Comparison of ENCODE assay signal across 9 cellular contexts in genomic region chr14:66508547-66508845, GRCh38. TPM values are rescaled to one million over a fixed set of nuclear protein-coding genes. Genes with fewer than 3 reads are reported as not detected.
A peak's percentile ranks its signal among the peaks of the same experiment; 100 is the strongest.
DNase-seq lines count a peak whose midpoint lies in the region; ATAC-seq, FAIRE-seq and TF ChIP-seq lines count a peak whose summit lies in the region.
"Had no signal": no experiment of that assay in that cellular context is flagged by ENCODE, and none has a peak within 500 bp of the region (broad histone marks: within the 10 kb centered on the region; RNA-seq: fewer than 3 reads in every experiment).

No MANE protein-coding gene starts in this region.

- in situ Hi-C loops in K562 (cut with MboI) = no loop called here

- TF ChIP-seq POLR2A in A549 (IDR thresholded peaks at IDR 0.05; ENCODE audit: low read length) (no peak), K562 (conservative IDR thresholded peaks at IDR 0.05) (no peak)

- CTCF ChIA-PET in A549 (lab: Yijun Ruan, JAX) = interaction anchor here (0.6 to 2.1 kb wide), 6 partner anchors 10 to 777 kb away, joined by 3 to 12 read pairs (median 3); no protein-coding TSS in a partner anchor
- CTCF ChIA-PET in K562 (lab: Yijun Ruan, JAX; ENCODE audit: low intra/inter-chr PET ratio) = no interaction called here

- no peak for FAIRE-seq in A549 (lab: Jason Lieb, UNC)
- FAIRE-seq in K562 (lab: Jason Lieb, UNC) = no peak

- peak overlapping the region; percentile 80 for H2AFZ ChIP-seq in K562 (ENCODE audit: low read depth, low read length)

- H3K9me1 ChIP-seq in K562 (ENCODE audit: control insufficient read depth, insufficient read depth, low read length) = no peaks in the 10 kb centered on the region

- H3K79me2 ChIP-seq in K562 (ENCODE audit: control insufficient read depth, insufficient read depth, low read length) = peaks cover 47% of the 10 kb centered on the region

- no peak for TF ChIP-seq EP300 in A549 (IDR thresholded peaks at IDR 0.05)
- TF ChIP-seq EP300 in K562 (IDR thresholded peaks at IDR 0.05; ENCODE audit: low read length) = no peak

- H3K27me3 ChIP-seq in K562 (ENCODE audit: control insufficient read depth in 2 of 2, insufficient read depth in 2 of 2, low read length in 2 of 2) (no peaks in the 10 kb centered on the region), mononuclear cell (ENCODE audit: insufficient read depth, low read length) (peaks cover 11% of the 10 kb centered on the region)

- H3K4me2 ChIP-seq in A549 (peak overlapping the region; percentile 95), K562 (ENCODE audit: insufficient read depth, low read length) (peak overlapping the region; percentile 90)

- H3K4me1 ChIP-seq in A549 (peaks cover 11% of the 10 kb centered on the region; the same call in 2 of the 3 replicates), K562 (replicated peaks in 1 of 2; ENCODE audit: control insufficient read depth in 2 of 2, insufficient read depth in 2 of 2, low read length in 2 of 2) (peaks cover 0 to 24% of the 10 kb centered on the region in 2 experiments; a peak in 3 of 5 replicates), mononuclear cell (ENCODE audit: insufficient read depth, low read length) (peaks cover 21% of the 10 kb centered on the region)

- H3K9me3 ChIP-seq in A549 (no peaks in the 10 kb centered on the region), K562 (replicated peaks; ENCODE audit: control insufficient read depth, insufficient read depth, low read depth, low read length) (no peaks in the 10 kb centered on the region), mononuclear cell (ENCODE audit: low read depth, low read length) (no peaks in the 10 kb centered on the region)

- H4K20me1 ChIP-seq in K562 (replicated peaks; ENCODE audit: control insufficient read depth, insufficient read depth, low read length) = peaks cover 10% of the 10 kb centered on the region; the same call in 1 of the 2 replicates

- BruUV-seq in K562 (replicated peaks; lab: Mats Ljungman, UMichigan) = no TSS peak

- POLR2A ChIA-PET in A549 (lab: Yijun Ruan, JAX) (interaction anchor here (1.0 to 2.3 kb wide), 5 partner anchors 11 to 851 kb away, joined by 5 to 11 read pairs (median 7); partner anchors contain the start of genes ATP6V1D, EIF2S1 and PALS1), K562 (lab: Yijun Ruan, JAX) (no interaction called here)

- TF ChIP-seq RAD21 in A549 (conservative IDR thresholded peaks at IDR 0.05 in 1 of 2, IDR thresholded peaks at IDR 0.05 in 1 of 2) (no peak), K562 (CRISPR knock-in tag; conservative IDR thresholded peaks at IDR 0.05 in 1 of 2, IDR thresholded peaks at IDR 0.05 in 1 of 2) (no peak)

- H3K27ac ChIP-seq in A549 (peak overlapping the region; percentile 70 to 94), K562 (ENCODE audit: extremely low read depth, low read depth, low read length) (peak overlapping the region; percentile 89)

- intact Hi-C loops in K562 (cut with micrococcal nuclease) = no loop called here

- no CpG with 5 or more reads among the region's 19 CpGs for WGBS in A549 (ENCODE audit: missing lambda C conversion rate)
- 0% methylated on average over 5 of the region's 19 CpGs for WGBS in K562 (ENCODE audit: insufficient coverage, low coverage, missing lambda C conversion rate)

- no peaks in the 10 kb centered on the region for H3K36me3 ChIP-seq in K562 (ENCODE audit: control insufficient read depth, insufficient read depth, low read length)

- TF ChIP-seq CTCF in A549 (IDR thresholded peaks at IDR 0.05) (no peak), K562 (IDR thresholded peaks at IDR 0.05 in 2 of 3, conservative IDR thresholded peaks at IDR 0.05 in 1 of 3; ENCODE audit: insufficient read depth in 2 of 3, low read depth in 1 of 3, low read length in 3 of 3) (no peak)

- H3K9ac ChIP-seq in K562 (ENCODE audit: insufficient read depth in 1 of 2, low read depth in 2 of 2, low read length in 2 of 2) = peak overlapping the region; percentile 77 to 96

- no peak for DNase-seq in A549 (ENCODE audit: low read depth in 1 of 2, low spot score in 1 of 2)
- peak in 1 of 4 experiments; percentile 13 for DNase-seq in K562 (ENCODE audit: extremely low read depth in 1 of 4, low spot score in 3 of 4)
- DNase-seq in NCI-H524 treated with DMSO at 0.1 percent for 48 hours (lab: John Stamatoyannopoulos, UW) = no peak
- DNase-seq in NCI-H1092 (lab: John Stamatoyannopoulos, UW) = no peak
- DNase-seq in iPS-NIHi7 (ENCODE audit: extremely low spot score) = no peak
- DNase-seq in SW480 (ENCODE audit: low spot score) = no peak

- no peak for ATAC-seq in A549
- ATAC-seq in HG02678 (IDR thresholded peaks at IDR 0.05; ENCODE audit: unreplicated experiment) = peak; percentile 0
- ATAC-seq in K562 = no peak

- H3K4me3 ChIP-seq in A549 = peak overlapping the region; percentile 76
- peak overlapping the region; percentile 54 for H3K4me3 ChIP-seq in K562
- H3K4me3 ChIP-seq in mononuclear cell (ENCODE audit: low read length) = peak overlapping the region; percentile 61

TF ChIP-seq in A549, 52 proteins besides CTCF, POLR2A, EP300 and RAD21:
- TF ChIP-seq KDM5A (IDR thresholded peaks at IDR 0.05) (peak; percentile 23; the same call in 1 of the 2 replicates), PHF8 (IDR thresholded peaks at IDR 0.05; ENCODE audit: borderline replicate concordance, low read depth) (no peak)
- TF ChIP-seq, protein P1, sequence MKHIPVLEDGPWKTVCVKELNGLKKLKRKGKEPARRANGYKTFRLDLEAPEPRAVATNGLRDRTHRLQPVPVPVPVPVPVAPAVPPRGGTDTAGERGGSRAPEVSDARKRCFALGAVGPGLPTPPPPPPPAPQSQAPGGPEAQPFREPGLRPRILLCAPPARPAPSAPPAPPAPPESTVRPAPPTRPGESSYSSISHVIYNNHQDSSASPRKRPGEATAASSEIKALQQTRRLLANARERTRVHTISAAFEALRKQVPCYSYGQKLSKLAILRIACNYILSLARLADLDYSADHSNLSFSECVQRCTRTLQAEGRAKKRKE (CRISPR knock-in tag; IDR thresholded peaks at IDR 0.05; ENCODE audit: low read depth) = no peak
TF ChIP-seq in A549: peak in this region for 1.

TF ChIP-seq in K562, 482 proteins besides CTCF, POLR2A, EP300 and RAD21 (continues in another document):
- TF ChIP-seq PHF8 (IDR thresholded peaks at IDR 0.05; ENCODE audit: borderline replicate concordance, low read length) (peak; percentile 22; the same call in 1 of the 2 replicates), SAP30 (IDR thresholded peaks at IDR 0.05; ENCODE audit: borderline replicate concordance, insufficient read depth, low read depth, low read length, poor library complexity, severe bottlenecking) (peak; percentile 23), ZNF561 (CRISPR knock-in tag; conservative IDR thresholded peaks at IDR 0.05) (no peak)

RNA-seq across cellular contexts. Expression of gene GPHN, which starts 0.5 kb away (rescaled TPM):
- polyA plus RNA-seq in A549 (2011; rRNA removed) = 15.5 and 17.6 TPM in 2 replicates
- polyA plus RNA-seq in A549 (2012; cell fraction: cytosol; rRNA removed) = 7.9 and 9.7 TPM in 2 replicates
- polyA plus RNA-seq in A549 (2012; cell fraction: nucleus; rRNA removed) = 9.4 and 10.4 TPM in 2 replicates
- polyA plus RNA-seq in A549 (2017; fragmentation: RNase III; extraction: RNeasy Plus Mini Kit Qiagen cat#74134 plus additional on column Dnase treatment) = 12.7 to 16.3 TPM (median 12.8 TPM) in 3 replicates
- 28.8 and 34.9 TPM in 2 replicates for polyA minus RNA-seq in A549 (2011; rRNA and poly(A)+ RNA removed)
- total RNA-seq in K562 (2011; cell fraction: chromatin; rRNA removed; ENCODE audit: low replicate concordance) = 32.3 and 50.5 TPM in 2 replicates
- 19.0 and 21.3 TPM in 2 replicates for total RNA-seq in K562 (2011; cell fraction: nucleolus; rRNA removed)
- total RNA-seq in K562 (2011; cell fraction: nucleoplasm; rRNA removed) = 26.1 and 26.5 TPM in 2 replicates
- total RNA-seq in K562 (2014; rRNA removed) = 5.3 and 5.9 TPM in 2 replicates
- total RNA-seq in K562 (2014; rRNA removed; fragmentation: Illumina TruSeq; extraction: Trizol) = 9.2 and 10.6 TPM in 2 replicates
- 9.2 and 11.7 TPM in 2 replicates for total RNA-seq in K562 (2015; rRNA removed; fragmentation: Illumina TruSeq; extraction: Trizol)
- total RNA-seq in K562 (2021) = 14.1 and 16.0 TPM in 2 replicates
- 7.8 and 10.2 TPM in 2 replicates for polyA plus RNA-seq in K562 (2011; rRNA removed)
- polyA plus RNA-seq in K562 (2011; cell fraction: cytosol; rRNA removed) = 6.0 and 8.3 TPM in 2 replicates
- polyA plus RNA-seq in K562 (2011; cell fraction: nucleus; rRNA removed) = 10.1 and 13.2 TPM in 2 replicates
- polyA plus RNA-seq in K562 (2012) = 9.8 and 11.6 TPM in 2 replicates
- polyA plus RNA-seq in K562 (2014; fragmentation: Illumina TruSeq; extraction: Trizol) = 12.4 and 14.0 TPM in 2 replicates
- 10 to 100 TPM in 1 of 2 experiments, 1 to 10 TPM in 1; 8.4 to 11.4 TPM for polyA plus RNA-seq in K562 (2014; fragmentation: Nextera tagmentation; extraction: Ambion mirVana)
- polyA plus RNA-seq in K562 (2014; rRNA removed) = 11.1 and 11.9 TPM in 2 replicates
- polyA minus RNA-seq in K562 (2011; rRNA and poly(A)+ RNA removed) = 22.9 and 26.6 TPM in 2 replicates
- polyA minus RNA-seq in K562 (2011; cell fraction: cytosol; rRNA and poly(A)+ RNA removed) = 11.4 and 18.6 TPM in 2 replicates
- polyA minus RNA-seq in K562 (2011; cell fraction: nucleus; rRNA and poly(A)+ RNA removed) = 40.5 and 44.4 TPM in 2 replicates
- total RNA-seq in mononuclear cell = 7.8 TPM

RNA-seq across cellular contexts. Expression of gene CCDC196, which starts 22.3 kb away (rescaled TPM):
- not detected in 2 replicates for polyA plus RNA-seq in A549 (2011; rRNA removed)
- not detected in 2 replicates for polyA plus RNA-seq in A549 (2012; cell fraction: cytosol; rRNA removed)
- not detected in 2 replicates for polyA plus RNA-seq in A549 (2012; cell fraction: nucleus; rRNA removed)
- not detected in 3 replicates for polyA plus RNA-seq in A549 (2017; fragmentation: RNase III; extraction: RNeasy Plus Mini Kit Qiagen cat#74134 plus additional on column Dnase treatment)
- not detected in 2 replicates for polyA minus RNA-seq in A549 (2011; rRNA and poly(A)+ RNA removed)
- not detected in 2 replicates for total RNA-seq in K562 (2011; cell fraction: chromatin; rRNA removed; ENCODE audit: low replicate concordance)
- not detected in 2 replicates for total RNA-seq in K562 (2011; cell fraction: nucleolus; rRNA removed)
- not detected in 2 replicates for total RNA-seq in K562 (2011; cell fraction: nucleoplasm; rRNA removed)
- not detected in 2 replicates for total RNA-seq in K562 (2014; rRNA removed)
- total RNA-seq in K562 (2014; rRNA removed; fragmentation: Illumina TruSeq; extraction: Trizol) = not detected in 2 replicates
- not detected in 2 replicates for total RNA-seq in K562 (2015; rRNA removed; fragmentation: Illumina TruSeq; extraction: Trizol)
- total RNA-seq in K562 (2021) = not detected in 2 replicates
- not detected in 2 replicates for polyA plus RNA-seq in K562 (2011; rRNA removed)
- not detected in 2 replicates for polyA plus RNA-seq in K562 (2011; cell fraction: cytosol; rRNA removed)
- polyA plus RNA-seq in K562 (2011; cell fraction: nucleus; rRNA removed) = not detected in 2 replicates
- not detected in 2 replicates for polyA plus RNA-seq in K562 (2012)
- polyA plus RNA-seq in K562 (2014; fragmentation: Illumina TruSeq; extraction: Trizol) = not detected in 2 replicates
- not detected for polyA plus RNA-seq in K562 (2014; fragmentation: Nextera tagmentation; extraction: Ambion mirVana)
- not detected in 2 replicates for polyA plus RNA-seq in K562 (2014; rRNA removed)
- not detected in 2 replicates for polyA minus RNA-seq in K562 (2011; rRNA and poly(A)+ RNA removed)
- polyA minus RNA-seq in K562 (2011; cell fraction: cytosol; rRNA and poly(A)+ RNA removed) = not detected in 2 replicates
- polyA minus RNA-seq in K562 (2011; cell fraction: nucleus; rRNA and poly(A)+ RNA removed) = not detected in 2 replicates
- total RNA-seq in mononuclear cell = not detected
- total RNA-seq: dermis microvascular lymphatic vessel endothelial cell had no signal

Comparison
In these comparisons a context has a peak if more than half of its experiments do, and no peak if none do; other contexts are left out.
1. Of the 35 proteins assayed by ChIP-seq in both K562 and A549: peak only in K562: PHF8; only in A549: none; in both: none; in neither: 34.